In genomic region chr2:118264591-118264990, GRCh38 we compare ENCODE assay signal across 18 cellular contexts.
A peak's percentile ranks its signal among the peaks of the same experiment; 100 is the strongest.
DNase-seq lines count a peak whose midpoint lies in the region; ATAC-seq, FAIRE-seq and TF ChIP-seq lines count a peak whose summit lies in the region.
"Had no signal": no experiment of that assay in that cellular context is flagged by ENCODE, and none has a peak within 500 bp of the region (broad histone marks: within the 10 kb centered on the region; RNA-seq: fewer than 3 reads in every experiment).

No MANE protein-coding gene starts in this region.

- POLR2A ChIA-PET in HEK293 (lab: Yijun Ruan, JAX), result no interaction called here

- H3K4me1 ChIP-seq in HEK293 (ENCODE audit: control insufficient read depth, insufficient read depth, low read length), result no peaks in the 10 kb centered on the region
- H3K4me1 ChIP-seq in astrocyte (ENCODE audit: insufficient read depth, low read length), result no peaks in the 10 kb centered on the region
- no peaks in the 10 kb centered on the region for H3K4me1 ChIP-seq in esophagus muscularis mucosa
- H3K4me1 ChIP-seq in ascending aorta, result no peaks in the 10 kb centered on the region
- H3K4me1 ChIP-seq: A549 had no signal

- no peak overlapping the region for H3K9ac ChIP-seq in astrocyte (ENCODE audit: low read length)

- no peak overlapping the region for H2AFZ ChIP-seq in astrocyte (ENCODE audit: low read depth, low read length)

- no peak for TF ChIP-seq EP300 in esophagus muscularis mucosa (IDR thresholded peaks at IDR 0.05)

- no peak overlapping the region for H3K4me2 ChIP-seq in astrocyte (ENCODE audit: low read length)
- H3K4me2 ChIP-seq: A549, GM23338 had no signal

- H3K27me3 ChIP-seq in astrocyte (ENCODE audit: insufficient read depth, low read length), result no peaks in the 10 kb centered on the region
- peaks cover 0 to 7% (median 1%) of the 10 kb centered on the region in 4 donors for H3K27me3 ChIP-seq in esophagus muscularis mucosa
- no peaks in the 10 kb centered on the region for H3K27me3 ChIP-seq in ascending aorta

- peak; percentile 70 for DNase-seq in astrocyte (ENCODE audit: low read depth)
- DNase-seq in esophagus muscularis mucosa (ENCODE audit: extremely low spot score), result peak; percentile 57
- no peak for DNase-seq in stimulated activated naive CD8-positive, alpha-beta T cell treated with anti-CD3 and anti-CD28 coated beads, Interleukin-15, amount 100 ng/mL, for 72 hours
- no peak for DNase-seq in GDM1 (lab: John Stamatoyannopoulos, UW)
- DNase-seq in activated CD4-positive, alpha-beta T cell treated with anti-CD3 and anti-CD28 coated beads, Interleukin-2, amount 50 U/mL, for 4 hours, result no peak
- DNase-seq in ascending aorta (ENCODE audit: low spot score in 2 of 2), result no peak
- DNase-seq: CD8-positive, alpha-beta T cell; DMS153; DMS79 treated with DMSO at 0.1 percent for 48 hours; EL; H9 had no signal

- CTCF ChIA-PET in HEK293 (lab: Yijun Ruan, JAX), result no interaction called here

- no peak overlapping the region for H3K27ac ChIP-seq in HEK293 (ENCODE audit: extremely low read depth, low read depth, low read length)
- no peak overlapping the region for H3K27ac ChIP-seq in astrocyte (ENCODE audit: low read depth, low read length)
- H3K27ac ChIP-seq in esophagus muscularis mucosa (replicated peaks in 1 of 4), result no peak overlapping the region
- no peak overlapping the region for H3K27ac ChIP-seq in ascending aorta
- H3K27ac ChIP-seq: A549 had no signal

- TF ChIP-seq CTCF in HEK293 (tag by site-specific recombination; IDR thresholded peaks at IDR 0.05) (no peak), astrocyte (IDR thresholded peaks at IDR 0.05; ENCODE audit: insufficient read depth, low read depth, low read length) (no peak), esophagus muscularis mucosa (IDR thresholded peaks at IDR 0.05) (no peak), ascending aorta (IDR thresholded peaks at IDR 0.05) (no peak)

- H3K4me1 Mint-ChIP-seq in astrocyte (ENCODE audit: low read depth, unreplicated experiment), result peaks cover 19% of the 10 kb centered on the region
- H3K4me1 Mint-ChIP-seq in stimulated activated naive CD8-positive, alpha-beta T cell treated with anti-CD3 and anti-CD28 coated beads, Interleukin-15, amount 100 ng/mL, for 72 hours, result no peaks in the 10 kb centered on the region
- H3K4me1 Mint-ChIP-seq: CD14-positive monocyte, GM23338, H9 had no signal

- no peak for ATAC-seq in stimulated activated naive CD8-positive, alpha-beta T cell treated with anti-CD3 and anti-CD28 coated beads, Interleukin-15, amount 100 ng/mL, for 72 hours
- ATAC-seq: A549; CD8-positive, alpha-beta T cell; GM23338 had no signal

- H4K20me1 ChIP-seq in astrocyte (ENCODE audit: insufficient read depth, low read length), result no peaks in the 10 kb centered on the region

- FAIRE-seq in astrocyte (lab: Jason Lieb, UNC), result no peak
- FAIRE-seq: A549, D721Med, G401.6, GM12892 had no signal

- peaks cover 31% of the 10 kb centered on the region for H3K27me3 Mint-ChIP-seq in astrocyte (ENCODE audit: low read depth, unreplicated experiment)
- peaks cover 41% of the 10 kb centered on the region for H3K27me3 Mint-ChIP-seq in stimulated activated naive CD8-positive, alpha-beta T cell treated with anti-CD3 and anti-CD28 coated beads, Interleukin-15, amount 100 ng/mL, for 72 hours

- WGBS in esophagus muscularis mucosa, result 87% methylated on average over 3 of the region's 3 CpGs

- intact Hi-C loops in esophagus muscularis mucosa (cut with DNase I) (no loop called here), ascending aorta (cut with DNase I) (no loop called here)

- no peak overlapping the region for H3K4me3 Mint-ChIP-seq in astrocyte (ENCODE audit: unreplicated experiment)
- H3K4me3 Mint-ChIP-seq in stimulated activated naive CD8-positive, alpha-beta T cell treated with anti-CD3 and anti-CD28 coated beads, Interleukin-15, amount 100 ng/mL, for 72 hours, result no peak overlapping the region
- H3K4me3 Mint-ChIP-seq: CD14-positive monocyte; CD8-positive, alpha-beta T cell; GM23338; H9 had no signal

- no peak overlapping the region for H3K4me3 ChIP-seq in HEK293 (ENCODE audit: low read depth, low read length)
- H3K4me3 ChIP-seq in astrocyte (ENCODE audit: insufficient read depth, low read depth, low read length), result no peak overlapping the region
- H3K4me3 ChIP-seq in esophagus muscularis mucosa, result no peak overlapping the region
- H3K4me3 ChIP-seq in ascending aorta, result no peak overlapping the region
- H3K4me3 ChIP-seq: A549, GM23338 had no signal

- H3K36me3 ChIP-seq in HEK293 (ENCODE audit: control insufficient read depth in 2 of 2, insufficient read depth in 1 of 2, low read length in 2 of 2) (no peaks in the 10 kb centered on the region), astrocyte (ENCODE audit: insufficient read depth, low read length) (no peaks in the 10 kb centered on the region), esophagus muscularis mucosa (no peaks in the 10 kb centered on the region), ascending aorta (no peaks in the 10 kb centered on the region)

- H3K9me3 ChIP-seq in HEK293 (ENCODE audit: control insufficient read depth, insufficient read depth, low read depth, low read length) (no peaks in the 10 kb centered on the region), astrocyte (ENCODE audit: insufficient read depth, low read depth, low read length) (no peaks in the 10 kb centered on the region), esophagus muscularis mucosa (peaks cover 0 to 3% (median 1%) of the 10 kb centered on the region in 4 donors), ascending aorta (no peaks in the 10 kb centered on the region)
- H3K9me3 ChIP-seq: A549 had no signal

- no peaks in the 10 kb centered on the region for H3K79me2 ChIP-seq in astrocyte (ENCODE audit: insufficient read depth, low read length)

- no peak for TF ChIP-seq POLR2A in esophagus muscularis mucosa (IDR thresholded peaks at IDR 0.05; ENCODE audit: low read depth)

- peaks cover 2% of the 10 kb centered on the region for H3K9me3 Mint-ChIP-seq in astrocyte (ENCODE audit: unreplicated experiment)
- H3K9me3 Mint-ChIP-seq in stimulated activated naive CD8-positive, alpha-beta T cell treated with anti-CD3 and anti-CD28 coated beads, Interleukin-15, amount 100 ng/mL, for 72 hours, result no peaks in the 10 kb centered on the region
- H3K9me3 Mint-ChIP-seq: CD8-positive, alpha-beta T cell; GM23338; H9 had no signal

- no peaks in the 10 kb centered on the region for H3K36me3 Mint-ChIP-seq in astrocyte (ENCODE audit: low read depth, unreplicated experiment)
- H3K36me3 Mint-ChIP-seq: CD14-positive monocyte; CD8-positive, alpha-beta T cell had no signal

- peak overlapping the region; percentile 38 for H3K27ac Mint-ChIP-seq in astrocyte (ENCODE audit: unreplicated experiment)
- H3K27ac Mint-ChIP-seq in stimulated activated naive CD8-positive, alpha-beta T cell treated with anti-CD3 and anti-CD28 coated beads, Interleukin-15, amount 100 ng/mL, for 72 hours, result no peak overlapping the region
- H3K27ac Mint-ChIP-seq: CD14-positive monocyte; CD8-positive, alpha-beta T cell; GM23338; H9 had no signal

TF ChIP-seq in HEK293, 187 proteins besides CTCF, POLR2A, EP300 and RAD21:
- TF ChIP-seq SALL2 (tag by site-specific recombination; IDR thresholded peaks at IDR 0.05; ENCODE audit: borderline replicate concordance) (no peak), SP7 (tag by site-specific recombination; IDR thresholded peaks at IDR 0.05) (0 out of 2 replicates have a peak, but pooled peaks have one; percentile 8), ZNF664 (tag by site-specific recombination; IDR thresholded peaks at IDR 0.05) (no peak), ZNF514 (tag by site-specific recombination; IDR thresholded peaks at IDR 0.05) (no peak)

Comparison
In these comparisons a context has a peak if more than half of its experiments do, and no peak if none do; other contexts are left out.
1. DNase-seq: peak in astrocyte (single experiment) and esophagus muscularis mucosa (single experiment); none in stimulated activated naive CD8-positive, alpha-beta T cell treated with anti-CD3 and anti-CD28 coated beads, Interleukin-15, amount 100 ng/mL, for 72 hours (0 of 2), GDM1 (single experiment), activated CD4-positive, alpha-beta T cell treated with anti-CD3 and anti-CD28 coated beads, Interleukin-2, amount 50 U/mL, for 4 hours (0 of 2) and ascending aorta (0 of 2).